In the genomic region with DNA sequence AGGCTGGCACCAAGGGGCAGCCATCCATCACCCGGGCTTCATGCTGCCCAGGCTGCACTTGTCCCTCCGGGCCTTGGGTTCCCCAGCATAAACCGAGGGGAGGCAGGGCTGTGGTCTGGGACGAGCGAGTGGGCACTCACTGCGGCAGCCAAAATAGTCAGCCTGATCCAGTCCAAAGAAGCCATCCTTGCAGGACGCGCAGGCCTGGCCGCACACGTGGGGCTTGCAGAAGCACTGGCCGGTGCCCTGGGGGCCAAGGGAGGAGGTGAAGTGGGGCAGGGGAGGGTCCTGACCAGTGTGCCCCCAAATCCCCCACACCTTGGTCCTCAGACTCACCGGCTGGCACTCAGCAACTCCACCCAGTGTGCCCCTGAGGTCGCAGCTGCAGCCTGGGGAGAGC, we compare ENCODE assay signal across 19 cellular contexts.
"Had no signal": no experiment of that assay in that cellular context is flagged by ENCODE, and none has a peak within 500 bp of the region (broad histone marks: within the 10 kb centered on the region; RNA-seq: fewer than 3 reads in every experiment).

No MANE protein-coding gene starts in this region.

- H3K9me3 ChIP-seq: SJSA1 had no signal

- H3K4me3 ChIP-seq: SJSA1, SK-N-MC had no signal

- H3K36me3 ChIP-seq: SJSA1 had no signal

- H3K4me1 ChIP-seq: SJSA1 had no signal

- DNase-seq: Karpas-422, KG1, MM.1S, NCI-H1092 treated with DMSO at 0.1 percent for 48 hours, NCI-H1436, NCI-H187 treated with DMSO at 0.1 percent for 48 hours, NCI-H2029 treated with DMSO at 0.1 percent for 48 hours, NCI-H2171 treated with DMSO at 0.1 percent for 48 hours, NCI-H345, NCI-H446 treated with DMSO at 0.1 percent for 48 hours, NCI-H510A treated with DMSO at 0.1 percent for 48 hours, NCI-H526, NCI-H82, Right ventricle myocardium superior, RPMI8226, SIG-M5 had no signal

- H3K27me3 ChIP-seq: SJSA1 had no signal

- FAIRE-seq: RCC 7860 had no signal

- H3K27ac ChIP-seq: SJSA1, SK-N-MC had no signal
